Comparison of ENCODE assay signal across 7 cellular contexts in the genomic region with DNA sequence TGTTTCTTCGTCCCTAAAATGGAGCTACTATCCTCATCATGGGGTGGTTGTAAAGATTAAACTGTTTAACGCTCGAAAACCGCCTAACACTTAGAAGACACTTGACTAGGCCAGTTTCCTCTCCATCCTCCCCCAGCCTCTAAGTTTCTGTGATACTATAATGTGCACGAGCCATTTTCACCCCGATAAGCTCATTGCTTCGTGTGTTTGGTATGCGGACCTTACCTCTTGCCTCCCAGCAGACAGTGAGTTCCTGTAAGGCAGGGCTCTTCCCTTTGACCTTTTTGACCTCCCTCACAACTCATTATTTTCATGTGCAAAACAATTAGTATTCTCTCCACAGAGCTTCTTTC. TPM values are rescaled to one million over a fixed set of nuclear protein-coding genes. Genes with fewer than 3 reads are reported as not detected.
DNase-seq lines count a peak whose midpoint lies in the region; ATAC-seq, FAIRE-seq and TF ChIP-seq lines count a peak whose summit lies in the region.

No MANE protein-coding gene starts in this region.

- no peaks in the 10 kb centered on the region for H3K36me3 ChIP-seq in breast epithelium

- ATAC-seq in GM18517 (IDR thresholded peaks at IDR 0.05; ENCODE audit: unreplicated experiment) (peak; percentile 37), HG03354 (IDR thresholded peaks at IDR 0.05; ENCODE audit: poor library complexity, severe bottlenecking, unreplicated experiment) (no peak)

- H3K27ac ChIP-seq in breast epithelium, result peak overlapping the region; percentile 91 to 92

- peak overlapping the region; percentile 68 for H3K27ac Mint-ChIP-seq in mesothelial cell of epicardium

- H3K4me3 Mint-ChIP-seq in mesothelial cell of epicardium, result peak overlapping the region; percentile 74

- peak; percentile 23 for DNase-seq in HuH-7.5 (ENCODE audit: low spot score)
- no peak for DNase-seq in breast epithelium (ENCODE audit: low spot score in 2 of 2)
- no peak for DNase-seq in mesothelial cell of epicardium (ENCODE audit: low spot score in 2 of 2, unreplicated experiment in 2 of 2)
- no peak for DNase-seq in cerebellar nuclear complex (lab: John Stamatoyannopoulos, UW)
- no peak for DNase-seq in HTR-8/SVneo (ENCODE audit: insufficient read length, low spot score)

- TF ChIP-seq POLR2A in breast epithelium (IDR thresholded peaks at IDR 0.05), result no peak

- H3K36me3 Mint-ChIP-seq in mesothelial cell of epicardium, result no peaks in the 10 kb centered on the region

- peak overlapping the region; percentile 70 to 92 (median 78) for H3K4me3 ChIP-seq in breast epithelium

- no peaks in the 10 kb centered on the region for H3K4me1 ChIP-seq in breast epithelium

- no peak for FAIRE-seq in HTR-8/SVneo (lab: Jason Lieb, UNC)

- H3K9me3 Mint-ChIP-seq in mesothelial cell of epicardium, result no peaks in the 10 kb centered on the region

- intact Hi-C loops in breast epithelium (cut with DNase I; ENCODE audit: low total_unique reads), result loop anchor here (5.0 kb wide), 1 partner anchor 642 kb away; no protein-coding TSS in a partner anchor

- no peaks in the 10 kb centered on the region for H3K9me3 ChIP-seq in breast epithelium

- H3K27me3 ChIP-seq in breast epithelium, result no peaks in the 10 kb centered on the region

- peaks cover 28% of the 10 kb centered on the region for H3K4me1 Mint-ChIP-seq in mesothelial cell of epicardium

- TF ChIP-seq CTCF in breast epithelium (IDR thresholded peaks at IDR 0.05) (no peak), mesothelial cell of epicardium (IDR thresholded peaks at IDR 0.05; ENCODE audit: unreplicated experiment) (no peak)

- H3K27me3 Mint-ChIP-seq in mesothelial cell of epicardium (ENCODE audit: low read depth), result no peaks in the 10 kb centered on the region

RNA-seq across cellular contexts. Expression of a gene that starts 0.5 kb away (rescaled TPM):
- total RNA-seq in breast epithelium (10 to 100 TPM; 12.8 to 19.3 (median 18.0) TPM), mesothelial cell of epicardium (36.3 to 39.8 TPM (median 38.1 TPM) in 3 replicates)
